15 cellular contexts compared by ENCODE assay signal in genomic region chr11:68832476-68833176, GRCh38. TPM values are rescaled to one million over a fixed set of nuclear protein-coding genes. Genes with fewer than 3 reads are reported as not detected.
A peak's percentile ranks its signal among the peaks of the same experiment; 100 is the strongest.
DNase-seq lines count a peak whose midpoint lies in the region; ATAC-seq and TF ChIP-seq lines count a peak whose summit lies in the region.
"Had no signal": no experiment of that assay in that cellular context is flagged by ENCODE, and none has a peak within 500 bp of the region (broad histone marks: within the 10 kb centered on the region; RNA-seq: fewer than 3 reads in every experiment).

No MANE protein-coding gene starts in this region.

- no peak overlapping the region for H2AFZ ChIP-seq in Loucy (ENCODE audit: low read length)

- peaks cover 79% of the 10 kb centered on the region for H3K4me1 ChIP-seq in BLaER1
- H3K4me1 ChIP-seq in Loucy (ENCODE audit: insufficient read depth, low read length, poor library complexity, severe bottlenecking): peaks cover 40% of the 10 kb centered on the region
- H3K4me1 ChIP-seq in endodermal cell (ENCODE audit: control insufficient read depth, insufficient read depth, low read length): no peaks in the 10 kb centered on the region
- H3K4me1 ChIP-seq in psoas muscle: peaks cover 60% of the 10 kb centered on the region
- H3K4me1 ChIP-seq in effector memory CD4-positive, alpha-beta T cell (ENCODE audit: control insufficient read depth, insufficient read depth, low read length, poor library complexity, severe bottlenecking): peaks cover 19% of the 10 kb centered on the region

- no peak overlapping the region for H3K4me3 Mint-ChIP-seq in endodermal cell
- H3K4me3 Mint-ChIP-seq: mesothelial cell of epicardium had no signal

- H3K9ac ChIP-seq in BLaER1 (no peak overlapping the region), Loucy (ENCODE audit: low read depth, low read length, poor library complexity, severe bottlenecking) (peak overlapping the region; percentile 12), endodermal cell (ENCODE audit: extremely low read depth, low read length, poor library complexity, severe bottlenecking) (no peak overlapping the region)

- no peak overlapping the region for H3K27ac Mint-ChIP-seq in endodermal cell
- H3K27ac Mint-ChIP-seq: mesothelial cell of epicardium had no signal

- TF ChIP-seq CTCF in Loucy (conservative IDR thresholded peaks at IDR 0.05; ENCODE audit: low read length) (no peak), endodermal cell (conservative IDR thresholded peaks at IDR 0.05) (peak; percentile 24), psoas muscle (IDR thresholded peaks at IDR 0.05) (no peak)

- H3K27ac ChIP-seq in BLaER1 (no peak overlapping the region), endodermal cell (ENCODE audit: low read depth, low read length) (no peak overlapping the region), psoas muscle (peak overlapping the region; percentile 19)
- H3K27ac ChIP-seq in effector memory CD4-positive, alpha-beta T cell (ENCODE audit: insufficient read depth, low read length, poor library complexity, severe bottlenecking): no peak overlapping the region

- H3K4me3 ChIP-seq in BLaER1: no peak overlapping the region
- no peak overlapping the region for H3K4me3 ChIP-seq in Loucy (ENCODE audit: low read length, poor library complexity, severe bottlenecking)
- no peak overlapping the region for H3K4me3 ChIP-seq in endodermal cell (ENCODE audit: low read length)
- H3K4me3 ChIP-seq in psoas muscle: no peak overlapping the region
- H3K4me3 ChIP-seq in effector memory CD4-positive, alpha-beta T cell (ENCODE audit: insufficient read depth, low read depth, low read length, poor library complexity, severe bottlenecking): no peak overlapping the region

- peak; percentile 68 for DNase-seq in endodermal cell
- no peak for DNase-seq in psoas muscle
- DNase-seq in MV-4-11 (lab: John Stamatoyannopoulos, UW): no peak
- no peak for DNase-seq in activated CD4-positive, alpha-beta T cell treated with anti-CD3 and anti-CD28 coated beads for 4 hours
- DNase-seq in NCI-H1436 (lab: John Stamatoyannopoulos, UW): no peak
- DNase-seq in effector memory CD4-positive, alpha-beta T cell: no peak
- DNase-seq: H7; Karpas-422; NCI-H2081 treated with DMSO at 0.1 percent for 48 hours; SIG-M5; stimulated activated CD4-positive, alpha-beta T cell treated with anti-CD3 and anti-CD28 coated beads, Interleukin-1b, Interleukin-23, amount 100 ng/mL, for 48 hours had no signal

- intact Hi-C loops in psoas muscle (cut with DNase I): no loop called here

- H3K27me3 ChIP-seq in BLaER1 (no peaks in the 10 kb centered on the region), Loucy (ENCODE audit: insufficient read depth, low read length, poor library complexity, severe bottlenecking) (no peaks in the 10 kb centered on the region), endodermal cell (ENCODE audit: control insufficient read depth, insufficient read depth, low read length, poor library complexity, severe bottlenecking) (no peaks in the 10 kb centered on the region), psoas muscle (ENCODE audit: insufficient read depth in 3 of 3, low read length in 2 of 3) (no peaks in the 10 kb centered on the region)
- no peaks in the 10 kb centered on the region for H3K27me3 ChIP-seq in effector memory CD4-positive, alpha-beta T cell (replicated peaks; ENCODE audit: control insufficient read depth, insufficient read depth, low read length, poor library complexity, severe bottlenecking)

- 82 to 86% methylated on average over 7 to 8 of the region's 8 CpGs for WGBS in endodermal cell (ENCODE audit: insufficient coverage in 1 of 2, insufficient read length in 1 of 2), 2 experiments
- WGBS in psoas muscle, 3 donors: 24 to 44% (median 32%) methylated on average over 8 of the region's 8 CpGs

- H3K9me3 Mint-ChIP-seq in endodermal cell: no peaks in the 10 kb centered on the region
- H3K9me3 Mint-ChIP-seq: activated naive CD4-positive, alpha-beta T cell treated with anti-CD3 and anti-CD28 coated beads, Interleukin-2, amount 50 U/mL, for 72 hours; mesothelial cell of epicardium had no signal

- H3K36me3 ChIP-seq in BLaER1 (peaks cover 27% of the 10 kb centered on the region; the same call in 1 of the 2 replicates), Loucy (ENCODE audit: insufficient read depth, low read length) (peaks cover 34% of the 10 kb centered on the region; the same call in 1 of the 2 replicates), endodermal cell (ENCODE audit: control insufficient read depth, insufficient read depth, low read length) (no peaks in the 10 kb centered on the region), psoas muscle (ENCODE audit: insufficient read depth in 1 of 2, low read depth in 1 of 2) (no peaks in the 10 kb centered on the region)
- H3K36me3 ChIP-seq in effector memory CD4-positive, alpha-beta T cell (ENCODE audit: control insufficient read depth, insufficient read depth, low read length): peaks cover 11% of the 10 kb centered on the region

- H3K4me2 ChIP-seq in BLaER1 (peak overlapping the region; percentile 15; the same call in 1 of the 2 replicates), Loucy (ENCODE audit: low read depth, low read length, poor library complexity, severe bottlenecking) (no peak overlapping the region)

- no peaks in the 10 kb centered on the region for H3K36me3 Mint-ChIP-seq in endodermal cell (ENCODE audit: low read depth)
- H3K36me3 Mint-ChIP-seq: activated naive CD4-positive, alpha-beta T cell treated with anti-CD3 and anti-CD28 coated beads, Interleukin-2, amount 50 U/mL, for 72 hours; mesothelial cell of epicardium had no signal

- H3K4me1 Mint-ChIP-seq in endodermal cell: peaks cover 30% of the 10 kb centered on the region

- H3K9me3 ChIP-seq in BLaER1 (no peaks in the 10 kb centered on the region), Loucy (ENCODE audit: insufficient read depth, low read depth, low read length) (no peaks in the 10 kb centered on the region), endodermal cell (ENCODE audit: control insufficient read depth, low read length) (no peaks in the 10 kb centered on the region), psoas muscle (no peaks in the 10 kb centered on the region)
- H3K9me3 ChIP-seq in effector memory CD4-positive, alpha-beta T cell (ENCODE audit: control insufficient read depth, low read length): no peaks in the 10 kb centered on the region

- no peaks in the 10 kb centered on the region for H3K27me3 Mint-ChIP-seq in endodermal cell (ENCODE audit: insufficient read depth)

- peak; percentile 19 to 68 (median 58) for ATAC-seq in psoas muscle
- ATAC-seq: activated naive CD4-positive, alpha-beta T cell treated with anti-CD3 and anti-CD28 coated beads, Interleukin-2, amount 50 U/mL, for 72 hours had no signal

- H3K9me2 ChIP-seq in Loucy (replicated peaks; ENCODE audit: low read depth, low read length): no peaks in the 10 kb centered on the region

- peaks cover 88% of the 10 kb centered on the region for H4K20me1 ChIP-seq in BLaER1
- H4K20me1 ChIP-seq in Loucy (ENCODE audit: insufficient read depth, low read length, poor library complexity, severe bottlenecking): peaks cover 55% of the 10 kb centered on the region

- H3K79me2 ChIP-seq in Loucy (ENCODE audit: insufficient read depth, low read length): peaks cover 99% of the 10 kb centered on the region

- H3F3A ChIP-seq in Loucy (ENCODE audit: low read depth): no peaks in the 10 kb centered on the region

RNA-seq across cellular contexts. Expression of gene CPT1A, which starts 9.1 kb away (rescaled TPM):
- total RNA-seq in endodermal cell (1 to 10 TPM; 3.3 to 7.3 TPM), psoas muscle (10 to 100 TPM in 3 of 4 donors, 1 to 10 TPM in 1; 9.7 to 29.2 (median 15.0) TPM)
- polyA plus RNA-seq in endodermal cell (2013, experiment 1 of 2): 2.7 TPM
- 1.8 TPM for polyA plus RNA-seq in endodermal cell (2013, experiment 2 of 2)
- 10 to 100 TPM in 2 of 3 donors, 1 to 10 TPM in 1; 8.6 to 12.9 (median 11.5) TPM for polyA plus RNA-seq in psoas muscle
